Comparison of ENCODE assay signal across 7 cellular contexts in the genomic region with DNA sequence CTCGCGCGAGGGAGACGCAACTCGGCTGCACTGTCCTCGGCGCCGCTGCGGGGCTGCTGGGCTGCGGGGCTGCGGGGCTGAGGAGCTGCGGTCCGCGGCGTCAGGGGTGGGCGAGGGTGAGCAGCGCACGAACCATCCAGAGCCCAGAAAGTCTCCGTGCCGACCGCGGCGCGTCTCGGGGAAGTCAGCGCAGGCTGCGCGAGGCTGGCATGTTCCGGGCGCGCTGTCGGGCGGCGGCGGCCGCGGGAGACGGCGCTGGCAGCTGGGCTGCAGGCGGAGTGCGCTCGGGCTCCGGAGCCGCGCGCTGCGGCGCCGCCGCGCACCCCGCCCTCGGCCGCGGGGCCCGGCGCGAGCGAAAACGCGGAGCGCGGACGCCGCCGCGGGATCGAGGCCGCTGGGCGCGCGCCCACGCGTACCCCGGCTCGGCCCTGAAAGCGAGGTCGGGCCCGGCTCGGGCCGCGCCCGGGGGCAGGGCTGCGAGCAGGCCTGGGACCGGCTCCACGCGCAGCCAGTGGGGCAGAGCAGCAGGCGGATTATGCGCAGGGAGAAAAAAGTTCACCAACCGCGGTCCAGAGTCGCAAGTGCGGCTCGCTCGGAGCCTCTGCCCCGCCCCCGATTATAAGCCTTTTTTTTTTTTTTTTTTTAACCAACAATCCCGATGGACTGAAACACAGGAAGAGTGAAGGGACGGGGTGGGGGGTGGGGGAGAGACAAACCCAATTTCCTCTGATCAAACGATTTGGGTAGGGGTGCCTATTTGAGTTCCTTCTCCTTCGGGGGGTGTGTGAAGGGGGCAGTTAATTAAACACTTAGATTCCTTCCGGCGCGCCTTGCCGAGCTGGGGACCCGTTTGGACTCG. TPM values are rescaled to one million over a fixed set of nuclear protein-coding genes. Genes with fewer than 3 reads are reported as not detected.
A peak's percentile ranks its signal among the peaks of the same experiment; 100 is the strongest.
DNase-seq lines count a peak whose midpoint lies in the region; ATAC-seq and TF ChIP-seq lines count a peak whose summit lies in the region.

Gene PRICKLE1 (minus strand): TSS at position 282 of the 859 bp plus-strand sequence. CDS start 117,230 bp downstream, outside the sequence.

- H3K27ac ChIP-seq in GM23338 (ENCODE audit: low read depth) (no peak within 1 kb of the TSS), vagina (peak within 1 kb of the TSS; percentile 86)

- peak within 1 kb of the TSS; percentile 99 for H2AFZ ChIP-seq in GM23338

- no peaks in the 10 kb centered on the region for H4K20me1 ChIP-seq in GM23338 (replicated peaks; ENCODE audit: insufficient read depth)

- no peaks in the 10 kb centered on the region for H3K9me3 ChIP-seq in vagina

- no peak within 1 kb of the TSS for H3K27ac Mint-ChIP-seq in GM23338
- H3K27ac Mint-ChIP-seq in activated CD8-positive, alpha-beta T cell treated with anti-CD3 and anti-CD28 coated beads, Interleukin-2, amount 10 ng/mL, durations not matched to agents 7 days and 5 days: no peak within 1 kb of the TSS
- no peak within 1 kb of the TSS for H3K27ac Mint-ChIP-seq in natural killer cell treated with Interleukin-12 subunit alpha and Interleukin-12 subunit beta and Interleukin-15 and Interleukin-18, amount 100 ng/mL, for 72 hours

- ATAC-seq in GM23338: peak; percentile 80
- ATAC-seq in activated CD8-positive, alpha-beta T cell treated with anti-CD3 and anti-CD28 coated beads, Interleukin-2, amount 10 ng/mL, durations not matched to agents 7 days and 5 days: peak; percentile 92
- ATAC-seq in natural killer cell treated with Interleukin-12 subunit alpha and Interleukin-12 subunit beta and Interleukin-15 and Interleukin-18, amount 100 ng/mL, for 72 hours: peak; percentile 45 to 70

- in situ Hi-C loops in GM13976 (cut with MboI; ENCODE audit: low sequenced_read_pairs, unreplicated experiment): loop anchor here (25.0 kb wide), 1 partner anchor 698 kb away; no protein-coding TSS in a partner anchor

- H3K4me1 Mint-ChIP-seq in GM23338: peaks cover 23% of the 10 kb centered on the region
- H3K4me1 Mint-ChIP-seq in activated CD8-positive, alpha-beta T cell treated with anti-CD3 and anti-CD28 coated beads, Interleukin-2, amount 10 ng/mL, durations not matched to agents 7 days and 5 days (ENCODE audit: low read depth): peaks cover 16% of the 10 kb centered on the region
- H3K4me1 Mint-ChIP-seq in natural killer cell treated with Interleukin-12 subunit alpha and Interleukin-12 subunit beta and Interleukin-15 and Interleukin-18, amount 100 ng/mL, for 72 hours (ENCODE audit: low read depth in 2 of 2): peaks cover 0 to 9% of the 10 kb centered on the region in 2 donors

- POLR2A ChIA-PET in activated CD8-positive, alpha-beta T cell treated with anti-CD3 and anti-CD28 coated beads, Interleukin-2, amount 10 ng/mL, durations not matched to agents 7 days and 5 days (lab: Charles Lee): no interaction called here

- peaks cover 30% of the 10 kb centered on the region for H3K27me3 Mint-ChIP-seq in GM23338 (ENCODE audit: insufficient read depth, low read depth, poor library complexity)
- peaks cover 56% of the 10 kb centered on the region for H3K27me3 Mint-ChIP-seq in activated CD8-positive, alpha-beta T cell treated with anti-CD3 and anti-CD28 coated beads, Interleukin-2, amount 10 ng/mL, durations not matched to agents 7 days and 5 days (ENCODE audit: low read depth)
- peaks cover 35 to 40% of the 10 kb centered on the region in 2 donors for H3K27me3 Mint-ChIP-seq in natural killer cell treated with Interleukin-12 subunit alpha and Interleukin-12 subunit beta and Interleukin-15 and Interleukin-18, amount 100 ng/mL, for 72 hours

- H3K4me1 ChIP-seq in GM23338 (ENCODE audit: insufficient read depth) (peaks cover 12% of the 10 kb centered on the region; the same call in 1 of the 2 replicates), vagina (peaks cover 44% of the 10 kb centered on the region)

- H3K4me2 ChIP-seq in GM23338: peak within 1 kb of the TSS; percentile 96

- 0 out of 2 replicates have a peak, but pooled peaks cover 3% of the 10 kb centered on the region for H3K79me2 ChIP-seq in GM23338 (replicated peaks; ENCODE audit: insufficient read depth)

- H3K4me3 ChIP-seq in GM23338 (peak within 1 kb of the TSS; percentile 85), fibroblast of the aortic adventitia (ENCODE audit: low read depth, low read length) (peak within 1 kb of the TSS; percentile 86), vagina (peak within 1 kb of the TSS; percentile 88 to 93)

- 0 out of 2 replicates have a peak, but pooled peaks cover 4% of the 10 kb centered on the region for H3F3A ChIP-seq in GM23338 (replicated peaks; ENCODE audit: low read depth)

- CTCF ChIA-PET in activated CD8-positive, alpha-beta T cell treated with anti-CD3 and anti-CD28 coated beads, Interleukin-2, amount 10 ng/mL, durations not matched to agents 7 days and 5 days (lab: Charles Lee): no interaction called here

- peak within 1 kb of the TSS; percentile 83 for H3K4me3 Mint-ChIP-seq in GM23338
- H3K4me3 Mint-ChIP-seq in activated CD8-positive, alpha-beta T cell treated with anti-CD3 and anti-CD28 coated beads, Interleukin-2, amount 10 ng/mL, durations not matched to agents 7 days and 5 days: peak within 1 kb of the TSS; percentile 43
- peak within 1 kb of the TSS; percentile 41 for H3K4me3 Mint-ChIP-seq in natural killer cell treated with Interleukin-12 subunit alpha and Interleukin-12 subunit beta and Interleukin-15 and Interleukin-18, amount 100 ng/mL, for 72 hours

- DNase-seq in GM13976 (ENCODE audit: low spot score) (peak; percentile 77), GM23338 (ENCODE audit: low spot score) (peak; percentile 67), Kasumi-1 (lab: John Stamatoyannopoulos, UW) (peak; percentile 27 to 53), fibroblast of the aortic adventitia (ENCODE audit: low read depth) (peak; percentile 64), vagina (ENCODE audit: extremely low spot score in 2 of 2) (no peak)
- peak; percentile 24 for DNase-seq in activated CD8-positive, alpha-beta T cell treated with anti-CD3 and anti-CD28 coated beads, Interleukin-2, amount 10 ng/mL, durations not matched to agents 7 days and 5 days
- no peak for DNase-seq in natural killer cell treated with Interleukin-12 subunit alpha and Interleukin-12 subunit beta and Interleukin-15 and Interleukin-18, amount 100 ng/mL, for 72 hours (ENCODE audit: low spot score)

- no peaks in the 10 kb centered on the region for H3K9me2 ChIP-seq in GM23338 (ENCODE audit: insufficient read depth)

- intact Hi-C loops in vagina (cut with DNase I): loop anchor here (5.0 to 10.0 kb wide), 2 partner anchors 105 to 108 kb away; no protein-coding TSS in a partner anchor

- TF ChIP-seq CTCF in GM13976 (IDR thresholded peaks at IDR 0.05; ENCODE audit: borderline replicate concordance, control extremely low read depth, extremely low read depth, insufficient read depth, missing control alignments) (no peak), GM23338 (conservative IDR thresholded peaks at IDR 0.05; ENCODE audit: low read depth in 2 of 2) (no peak), fibroblast of the aortic adventitia (IDR thresholded peaks at IDR 0.05; ENCODE audit: insufficient read depth, low read length) (no peak), vagina (IDR thresholded peaks at IDR 0.05) (no peak)

- H3K9me3 Mint-ChIP-seq in GM23338: no peaks in the 10 kb centered on the region
- H3K9me3 Mint-ChIP-seq in activated CD8-positive, alpha-beta T cell treated with anti-CD3 and anti-CD28 coated beads, Interleukin-2, amount 10 ng/mL, durations not matched to agents 7 days and 5 days (ENCODE audit: insufficient read depth): no peaks in the 10 kb centered on the region
- H3K9me3 Mint-ChIP-seq in natural killer cell treated with Interleukin-12 subunit alpha and Interleukin-12 subunit beta and Interleukin-15 and Interleukin-18, amount 100 ng/mL, for 72 hours: peaks cover 2% of the 10 kb centered on the region

- peak in 1 of 2 donors; percentile 10 for TF ChIP-seq POLR2A in vagina (IDR thresholded peaks at IDR 0.05)

- no peaks in the 10 kb centered on the region for H3K36me3 Mint-ChIP-seq in GM23338 (ENCODE audit: low read depth)
- H3K36me3 Mint-ChIP-seq in activated CD8-positive, alpha-beta T cell treated with anti-CD3 and anti-CD28 coated beads, Interleukin-2, amount 10 ng/mL, durations not matched to agents 7 days and 5 days (ENCODE audit: low read depth): no peaks in the 10 kb centered on the region
- H3K36me3 Mint-ChIP-seq in natural killer cell treated with Interleukin-12 subunit alpha and Interleukin-12 subunit beta and Interleukin-15 and Interleukin-18, amount 100 ng/mL, for 72 hours: peaks cover 6% of the 10 kb centered on the region

- H3K27me3 ChIP-seq in GM23338 (ENCODE audit: insufficient read depth) (peaks cover 53% of the 10 kb centered on the region), vagina (no peaks in the 10 kb centered on the region)

- H3K36me3 ChIP-seq in GM23338 (ENCODE audit: insufficient read depth) (no peaks in the 10 kb centered on the region), vagina (no peaks in the 10 kb centered on the region)

TF ChIP-seq in GM23338, 12 proteins besides CTCF, POLR2A, EP300 and RAD21 (continues in another document):
- TF ChIP-seq EZH2phosphoT487 (IDR thresholded peaks at IDR 0.05; ENCODE audit: unreplicated experiment): no peak
- TF ChIP-seq ETS1 (IDR thresholded peaks at IDR 0.05): no peak
- no peak for TF ChIP-seq EZH2 (IDR thresholded peaks at IDR 0.05; ENCODE audit: low read depth, unreplicated experiment)
- TF ChIP-seq POLR2AphosphoS5 (IDR thresholded peaks at IDR 0.05; ENCODE audit: low read depth): no peak
- TF ChIP-seq ZNF331 (CRISPR knock-in tag; IDR thresholded peaks at IDR 0.05; ENCODE audit: low read depth): no peak

RNA-seq across cellular contexts. Expression of gene PRICKLE1, which starts in this region (rescaled TPM):
- total RNA-seq in GM23338 (2014; rRNA removed; shearing (Covaris generic)): 13.7 and 51.7 TPM in 2 replicates
- polyA plus RNA-seq in GM23338 (2016; fragmentation: Nextera tagmentation; extraction: Ambion mirVana): 7.7 and 12.8 TPM in 2 replicates
- total RNA-seq in activated CD8-positive, alpha-beta T cell treated with anti-CD3 and anti-CD28 coated beads, Interleukin-2, amount 10 ng/mL, durations not matched to agents 7 days and 5 days: under 1 TPM; 0.05 to 0.11 TPM
- total RNA-seq in fibroblast of the aortic adventitia (ENCODE audit: low replicate concordance) (15.6 and 17.4 TPM in 2 replicates), vagina (25.3 TPM)
- not detected for total RNA-seq in natural killer cell treated with Interleukin-12 subunit alpha and Interleukin-12 subunit beta and Interleukin-15 and Interleukin-18, amount 100 ng/mL, for 72 hours

Comparison
In these comparisons a context has a peak if more than half of its experiments do, and no peak if none do; other contexts are left out.
1. RNA of gene PRICKLE1 (total RNA-seq): 13.7 to 51.7 TPM in GM23338, 25.3 TPM in vagina (single experiment) and 15.6 to 17.4 TPM in fibroblast of the aortic adventitia; 0.05 to 0.11 TPM in activated CD8-positive, alpha-beta T cell treated with anti-CD3 and anti-CD28 coated beads, Interleukin-2, amount 10 ng/mL, durations not matched to agents 7 days and 5 days and not detected in natural killer cell treated with Interleukin-12 subunit alpha and Interleukin-12 subunit beta and Interleukin-15 and Interleukin-18, amount 100 ng/mL, for 72 hours; every median in the first group is over 10 times any median in the second.
2. Peak in DNase-seq and ATAC-seq in activated CD8-positive, alpha-beta T cell treated with anti-CD3 and anti-CD28 coated beads, Interleukin-2, amount 10 ng/mL, durations not matched to agents 7 days and 5 days; RNA of the gene not detected or under 1 TPM.
3. Peak in ATAC-seq in natural killer cell treated with Interleukin-12 subunit alpha and Interleukin-12 subunit beta and Interleukin-15 and Interleukin-18, amount 100 ng/mL, for 72 hours; RNA of the gene not detected or under 1 TPM.
4. DNase-seq: peak in GM13976 (single experiment), GM23338 (single experiment), Kasumi-1 (2 of 2) and fibroblast of the aortic adventitia (single experiment); none in natural killer cell treated with Interleukin-12 subunit alpha and Interleukin-12 subunit beta and Interleukin-15 and Interleukin-18, amount 100 ng/mL, for 72 hours (single experiment) and vagina (0 of 2).
5. Peak in every context shown above with its lines, with median percentiles within 50 percentile points of each other: ATAC-seq, H3K4me3 ChIP-seq and H3K4me3 Mint-ChIP-seq.